20 cellular contexts compared by ENCODE assay signal in the genomic region with DNA sequence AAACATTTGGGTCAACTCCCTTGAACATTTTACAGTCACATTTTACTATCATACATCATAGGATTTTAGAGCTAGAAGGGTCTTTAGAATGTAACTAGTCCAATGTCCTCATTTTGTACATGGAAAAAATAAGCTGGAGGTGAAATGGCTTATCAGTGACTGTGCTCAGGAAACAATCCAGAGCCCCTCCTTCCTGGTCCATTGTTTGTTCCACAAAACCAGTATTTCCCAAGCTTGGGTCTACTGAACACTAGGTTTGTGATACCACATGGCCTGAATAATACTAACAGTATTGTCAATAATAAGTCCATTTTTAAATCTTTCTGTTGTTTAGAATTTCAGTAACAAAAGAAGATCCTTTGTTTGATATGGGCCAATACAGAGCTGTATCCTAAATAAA. TPM values are rescaled to one million over a fixed set of nuclear protein-coding genes. Genes with fewer than 3 reads are reported as not detected.
"Had no signal": no experiment of that assay in that cellular context is flagged by ENCODE, and none has a peak within 500 bp of the region (broad histone marks: within the 10 kb centered on the region; RNA-seq: fewer than 3 reads in every experiment).

No MANE protein-coding gene starts in this region.

- FAIRE-seq: RCC 7860 had no signal

- H3K4me3 ChIP-seq: MG63 had no signal

- DNase-seq: KBM-7, MG63, NCI-H1092, NCI-H1105 treated with DMSO at 0.1 percent for 48 hours, NCI-H1417 treated with DMSO at 0.1 percent for 48 hours, NCI-H146, NCI-H1694 treated with DMSO at 0.1 percent for 48 hours, NCI-H1930, NCI-H2081, NCI-H2107, NCI-H2227 treated with DMSO at 0.1 percent for 48 hours, NCI-H510A, NCI-H524 treated with DMSO at 0.1 percent for 48 hours, NCI-H69, NCI-H774, RPMI8226, SHP77, SK-N-SH had no signal

- H3K9me3 ChIP-seq: MG63, SK-N-SH had no signal

- H3K9ac ChIP-seq: SK-N-SH had no signal

- H3K4me2 ChIP-seq: SK-N-SH had no signal

- H3K27me3 ChIP-seq: MG63 had no signal

- H3K36me3 ChIP-seq: MG63 had no signal

RNA-seq across cellular contexts. Expression of a gene that starts 27.1 kb away (rescaled TPM):
- total RNA-seq: HT-29 had no signal
